23 cellular contexts compared by ENCODE assay signal in the genomic region with DNA sequence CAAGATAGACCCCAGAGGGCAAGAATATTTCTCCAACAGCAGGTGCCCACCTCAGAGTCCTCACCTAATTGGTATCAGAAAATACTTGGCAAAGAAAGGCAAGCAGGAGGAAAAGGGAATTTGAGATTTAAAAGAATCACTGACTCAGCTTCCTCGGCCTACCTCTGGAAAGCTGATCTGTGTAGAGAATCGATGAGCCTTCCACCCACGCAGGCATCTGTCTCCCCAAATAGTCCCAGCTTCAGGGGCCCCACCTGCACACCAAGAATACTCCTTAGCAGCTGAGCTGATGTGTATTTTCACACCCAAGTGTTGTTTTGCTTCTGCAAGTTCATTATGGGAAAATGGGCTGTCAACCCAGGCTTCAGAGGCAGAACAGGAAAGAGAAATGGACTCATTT.
DNase-seq lines count a peak whose midpoint lies in the region; ATAC-seq, FAIRE-seq and TF ChIP-seq lines count a peak whose summit lies in the region.
"Had no signal": no experiment of that assay in that cellular context is flagged by ENCODE, and none has a peak within 500 bp of the region (broad histone marks: within the 10 kb centered on the region; RNA-seq: fewer than 3 reads in every experiment).

No MANE protein-coding gene starts in this region.

- H3K27ac ChIP-seq in right atrium auricular region (no peak overlapping the region), H1 (ENCODE audit: low read depth, low read length) (no peak overlapping the region), upper lobe of right lung (no peak overlapping the region), A673 (ENCODE audit: low read depth, low read length, poor library complexity, severe bottlenecking) (no peak overlapping the region)
- H3K27ac ChIP-seq: C4-2B, SJCRH30 had no signal

- H2BK15ac ChIP-seq in H1 (ENCODE audit: low read length): no peak overlapping the region

- H4K91ac ChIP-seq in H1 (replicated peaks; ENCODE audit: insufficient read length, low read length): no peak overlapping the region

- POLR2A ChIA-PET in H1 (lab: Charles Lee; ENCODE audit: partially characterized antibody): no interaction called here
- POLR2A ChIA-PET in A673 (lab: Charles Lee; ENCODE audit: low non-redundant PET): no interaction called here

- no peak overlapping the region for H3K18ac ChIP-seq in H1 (ENCODE audit: extremely low read depth, low read length)

- no peaks in the 10 kb centered on the region for H3K36me3 Mint-ChIP-seq in nephron progenitor cell (ENCODE audit: low read depth)
- H3K36me3 Mint-ChIP-seq in T-helper 2 cell treated with Interferon-gamma antibody and Interleukin-4, amounts not matched to agents 5 μg/mL and 100 μg/mL, for 36 hours (ENCODE audit: low read depth): no peaks in the 10 kb centered on the region

- peak; percentile 36 for DNase-seq in right atrium auricular region (ENCODE audit: low spot score)
- DNase-seq in cardiac septum (ENCODE audit: low spot score): no peak
- DNase-seq in H1 (ENCODE audit: low read depth in 1 of 2, low spot score in 2 of 2): no peak
- DNase-seq in nephron progenitor cell: no peak
- peak; percentile 17 for DNase-seq in upper lobe of right lung
- DNase-seq in A673 (ENCODE audit: low spot score): no peak
- DNase-seq in T-helper 2 cell treated with Interferon-gamma antibody and Interleukin-4, amounts not matched to agents 5 μg/mL and 100 μg/mL, for 36 hours (ENCODE audit: low spot score): no peak
- DNase-seq: EL; GF-D8; MM.1S; NCI-H1048; NCI-H1417 treated with DMSO at 0.1 percent for 48 hours; NCI-H187; NCI-H2107; NCI-H2227 treated with DMSO at 0.1 percent for 48 hours; NCI-H510A; NCI-H748 treated with DMSO at 0.1 percent for 48 hours; NK-92 treated with Interleukin-12 subunit alpha and Interleukin-12 subunit beta, amount 100 ng/mL, for 24 hours; SJCRH30 had no signal

- no peak overlapping the region for H3K56ac ChIP-seq in H1 (replicated peaks; ENCODE audit: insufficient read length, low read depth, low read length)

- no peak overlapping the region for H2BK120ac ChIP-seq in H1 (replicated peaks; ENCODE audit: low read depth, low read length)

- CTCF ChIA-PET in H1 (lab: Charles Lee; ENCODE audit: partially characterized antibody): interaction anchor here (1.1 to 3.9 kb wide), 2 partner anchors 17 to 32 kb away, joined by 3 to 22 read pairs; no protein-coding TSS in a partner anchor
- CTCF ChIA-PET in A673 (lab: Charles Lee): no interaction called here

- no peak overlapping the region for H2AK5ac ChIP-seq in H1 (ENCODE audit: low read depth, low read length)

- no peak overlapping the region for H2BK5ac ChIP-seq in H1 (ENCODE audit: low read depth, low read length)

- H3K4me3 Mint-ChIP-seq in nephron progenitor cell: no peak overlapping the region
- H3K4me3 Mint-ChIP-seq in T-helper 2 cell treated with Interferon-gamma antibody and Interleukin-4, amounts not matched to agents 5 μg/mL and 100 μg/mL, for 36 hours: no peak overlapping the region

- H3K14ac ChIP-seq in H1 (ENCODE audit: insufficient read length): no peak overlapping the region

- H3K4me3 ChIP-seq in right atrium auricular region (no peak overlapping the region), H1 (ENCODE audit: extremely low read depth in 1 of 4, insufficient read depth in 2 of 4, low read depth in 3 of 4, low read length in 4 of 4) (no peak overlapping the region), upper lobe of right lung (no peak overlapping the region), A673 (ENCODE audit: low read depth, low read length, poor library complexity, severe bottlenecking) (no peak overlapping the region)
- H3K4me3 ChIP-seq: HAP-1, SJCRH30 had no signal

- H3K4me1 ChIP-seq in right atrium auricular region: peaks cover 0 to 9% of the 10 kb centered on the region in 2 donors
- no peaks in the 10 kb centered on the region for H3K4me1 ChIP-seq in H1 (replicated peaks in 1 of 4; ENCODE audit: control insufficient read depth in 3 of 4, insufficient read depth in 4 of 4, low read length in 3 of 4)
- no peaks in the 10 kb centered on the region for H3K4me1 ChIP-seq in upper lobe of right lung
- H3K4me1 ChIP-seq in A673 (ENCODE audit: insufficient read depth, low read length, poor library complexity, severe bottlenecking): no peaks in the 10 kb centered on the region
- H3K4me1 ChIP-seq: HAP-1 had no signal

- H4K8ac ChIP-seq in H1 (ENCODE audit: extremely low read depth, insufficient read depth, low read length): no peak overlapping the region

- H3K79me2 ChIP-seq in H1 (ENCODE audit: control insufficient read depth in 1 of 2, insufficient read depth in 2 of 2, low read length in 2 of 2): no peaks in the 10 kb centered on the region

- no peaks in the 10 kb centered on the region for H3K23me2 ChIP-seq in H1 (ENCODE audit: low read depth, low read length)

- no peak overlapping the region for H3K9ac ChIP-seq in H1 (replicated peaks in 1 of 4; ENCODE audit: extremely low read depth in 1 of 4, low read depth in 3 of 4, low read length in 3 of 4)

- peak overlapping the region; percentile 62 for H3K27ac Mint-ChIP-seq in nephron progenitor cell
- H3K27ac Mint-ChIP-seq in T-helper 2 cell treated with Interferon-gamma antibody and Interleukin-4, amounts not matched to agents 5 μg/mL and 100 μg/mL, for 36 hours: no peak overlapping the region

- H4K5ac ChIP-seq in H1 (ENCODE audit: insufficient read length, low read depth, low read length): no peak overlapping the region

- ATAC-seq in upper lobe of right lung (no peak), HG03571 (IDR thresholded peaks at IDR 0.05; ENCODE audit: unreplicated experiment) (no peak)
- ATAC-seq: Panc1 had no signal

- H4K20me1 ChIP-seq in H1 (replicated peaks in 1 of 2; ENCODE audit: control insufficient read depth in 1 of 2, insufficient read depth in 2 of 2, low read length in 2 of 2): no peaks in the 10 kb centered on the region

- no peak overlapping the region for H3K4me2 ChIP-seq in H1 (ENCODE audit: insufficient read depth in 1 of 2, low read depth in 2 of 2, low read length in 2 of 2)

- TF ChIP-seq POLR2A in H1 (IDR thresholded peaks at IDR 0.05; ENCODE audit: control extremely low read depth in 1 of 2, low read depth in 2 of 2, low read length in 2 of 2): no peak

- TF ChIP-seq EP300 in H1 (IDR thresholded peaks at IDR 0.05; ENCODE audit: borderline replicate concordance in 1 of 2, low read depth in 2 of 2, low read length in 2 of 2): no peak

- H3K4ac ChIP-seq in H1 (replicated peaks; ENCODE audit: insufficient read length, low read depth, low read length): no peak overlapping the region

- H2BK12ac ChIP-seq in H1 (ENCODE audit: low read depth, low read length): peak overlapping the region; percentile 46; the same call in 1 of the 2 replicates

- no peaks in the 10 kb centered on the region for H3K9me3 Mint-ChIP-seq in nephron progenitor cell
- no peaks in the 10 kb centered on the region for H3K9me3 Mint-ChIP-seq in T-helper 2 cell treated with Interferon-gamma antibody and Interleukin-4, amounts not matched to agents 5 μg/mL and 100 μg/mL, for 36 hours

- no peaks in the 10 kb centered on the region for H3K36me3 ChIP-seq in right atrium auricular region
- H3K36me3 ChIP-seq in H1 (ENCODE audit: control insufficient read depth in 2 of 4, insufficient read depth in 4 of 4, low read length in 3 of 4): no peaks in the 10 kb centered on the region
- H3K36me3 ChIP-seq in upper lobe of right lung: no peaks in the 10 kb centered on the region
- no peaks in the 10 kb centered on the region for H3K36me3 ChIP-seq in A673 (ENCODE audit: insufficient read depth, low read length, poor library complexity, severe bottlenecking)
- H3K36me3 ChIP-seq: HAP-1, SJCRH30 had no signal

- H2AFZ ChIP-seq in H1 (ENCODE audit: low read length): no peak overlapping the region

- no peaks in the 10 kb centered on the region for H3K79me1 ChIP-seq in H1 (ENCODE audit: low read depth, low read length)

- TF ChIP-seq RAD21 in H1 (IDR thresholded peaks at IDR 0.05 in 1 of 2, conservative IDR thresholded peaks at IDR 0.05 in 1 of 2; ENCODE audit: low read depth in 2 of 2, low read length in 2 of 2): no peak

- 79% methylated on average over 3 of the region's 3 CpGs; no CpG with 5 or more reads in 1 of the 2 experiments for WGBS in H1 (ENCODE audit: extremely low coverage in 1 of 2, insufficient coverage in 1 of 2, insufficient read length in 1 of 2, insufficient replicate concordance in 2 of 2, low coverage in 1 of 2, low lambda C conversion rate in 2 of 2, missing lambda C conversion rate in 1 of 2), 2 experiments

- H3K27me3 Mint-ChIP-seq in nephron progenitor cell (ENCODE audit: low read depth, poor library complexity): peaks cover 4% of the 10 kb centered on the region
- peaks cover 4% of the 10 kb centered on the region for H3K27me3 Mint-ChIP-seq in T-helper 2 cell treated with Interferon-gamma antibody and Interleukin-4, amounts not matched to agents 5 μg/mL and 100 μg/mL, for 36 hours (ENCODE audit: low read depth)

- H3K4me1 Mint-ChIP-seq in nephron progenitor cell: peaks cover 76% of the 10 kb centered on the region
- no peaks in the 10 kb centered on the region for H3K4me1 Mint-ChIP-seq in T-helper 2 cell treated with Interferon-gamma antibody and Interleukin-4, amounts not matched to agents 5 μg/mL and 100 μg/mL, for 36 hours (ENCODE audit: low read depth)

- H3K9me3 ChIP-seq in right atrium auricular region (no peaks in the 10 kb centered on the region), H1 (ENCODE audit: insufficient read depth in 2 of 2, low read depth in 1 of 2, low read length in 1 of 2) (no peaks in the 10 kb centered on the region), upper lobe of right lung (no peaks in the 10 kb centered on the region), A673 (ENCODE audit: low read depth, low read length, poor library complexity, severe bottlenecking) (no peaks in the 10 kb centered on the region)
- H3K9me3 ChIP-seq: HAP-1, SJCRH30 had no signal

- BruUV-seq in A673 (replicated peaks; lab: Mats Ljungman, UMichigan): no TSS peak

- no peak for FAIRE-seq in H1 (lab: Jason Lieb, UNC)

- TF ChIP-seq CTCF in right atrium auricular region (IDR thresholded peaks at IDR 0.05): no peak
- TF ChIP-seq CTCF in H1 (IDR thresholded peaks at IDR 0.05; ENCODE audit: control extremely low read depth in 1 of 3, insufficient read depth in 1 of 3, low read depth in 1 of 3, low read length in 3 of 3): no peak
- no peak for TF ChIP-seq CTCF in nephron progenitor cell (IDR thresholded peaks at IDR 0.05)
- TF ChIP-seq CTCF in upper lobe of right lung (IDR thresholded peaks at IDR 0.05): no peak
- TF ChIP-seq CTCF in A673 (conservative IDR thresholded peaks at IDR 0.05; ENCODE audit: low read depth, low read length): no peak

- no peak overlapping the region for H3K23ac ChIP-seq in H1 (ENCODE audit: insufficient read length)

- H3K27me3 ChIP-seq in right atrium auricular region (no peaks in the 10 kb centered on the region), H1 (replicated peaks in 1 of 4; ENCODE audit: control insufficient read depth in 3 of 4, extremely low read depth in 1 of 4, insufficient read depth in 3 of 4, low read length in 3 of 4) (no peaks in the 10 kb centered on the region), upper lobe of right lung (no peaks in the 10 kb centered on the region), A673 (replicated peaks; ENCODE audit: insufficient read depth, low read depth, low read length, poor library complexity) (peaks cover 15% of the 10 kb centered on the region)
- H3K27me3 ChIP-seq: SJCRH30 had no signal

- H2BK20ac ChIP-seq in H1 (ENCODE audit: low read length): no peak overlapping the region

- intact Hi-C loops in cardiac septum (cut with DNase I) (no loop called here), upper lobe of right lung (cut with DNase I) (no loop called here), A673 (cut with micrococcal nuclease; ENCODE audit: unreplicated experiment) (no loop called here)

Comparison
In these comparisons a context has a peak if more than half of its experiments do, and no peak if none do; other contexts are left out.
1. DNase-seq: peak in right atrium auricular region (single experiment) and upper lobe of right lung (single experiment); none in cardiac septum (single experiment), H1 (0 of 2), nephron progenitor cell (single experiment), A673 (single experiment) and T-helper 2 cell treated with Interferon-gamma antibody and Interleukin-4, amounts not matched to agents 5 μg/mL and 100 μg/mL, for 36 hours (single experiment).